Comparison of ENCODE assay signal across 19 cellular contexts in the genomic region with DNA sequence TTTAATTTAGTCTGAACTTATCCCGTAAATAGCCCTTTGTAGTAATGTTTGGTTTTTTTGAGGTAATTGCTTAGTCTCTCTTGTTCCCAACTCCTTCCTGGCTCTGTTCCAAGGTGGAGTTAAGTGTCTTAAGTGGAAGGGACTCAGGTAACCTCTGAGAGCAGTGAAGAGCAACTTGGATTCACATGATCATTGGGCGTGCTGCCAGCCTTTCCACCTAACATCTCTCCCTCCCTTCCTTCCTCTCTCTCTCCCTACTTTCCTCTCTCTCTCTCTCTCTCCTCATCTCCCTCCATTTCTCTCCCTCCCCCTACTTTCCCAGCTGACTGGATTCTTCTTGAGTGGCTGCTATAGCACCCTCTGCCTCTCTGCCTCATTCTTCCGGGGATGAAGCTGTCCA.
DNase-seq lines count a peak whose midpoint lies in the region; TF ChIP-seq lines count a peak whose summit lies in the region.
"Had no signal": no experiment of that assay in that cellular context is flagged by ENCODE, and none has a peak within 500 bp of the region (broad histone marks: within the 10 kb centered on the region; RNA-seq: fewer than 3 reads in every experiment).

No MANE protein-coding gene starts in this region.

- no peaks in the 10 kb centered on the region for H3F3A ChIP-seq in MM.1S (ENCODE audit: insufficient read depth, low read length)

- H3K36me3 ChIP-seq in MM.1S (replicated peaks; ENCODE audit: insufficient read depth, low read length) = no peaks in the 10 kb centered on the region
- H3K36me3 ChIP-seq: brain microvascular endothelial cell, spleen, suprapubic skin had no signal

- no peak overlapping the region for H2AFZ ChIP-seq in MM.1S (ENCODE audit: low read length)

- no peak overlapping the region for H3K4me2 ChIP-seq in MM.1S (ENCODE audit: low read depth, low read length)

- no peaks in the 10 kb centered on the region for H3K27me3 ChIP-seq in MM.1S (replicated peaks; ENCODE audit: insufficient read depth, low read length)
- H3K27me3 ChIP-seq: brain microvascular endothelial cell, spleen, suprapubic skin had no signal

- in situ Hi-C loops in G401 (cut with HindIII; ENCODE audit: low sequenced_read_pairs) = no loop called here

- no peaks in the 10 kb centered on the region for H4K20me1 ChIP-seq in MM.1S (ENCODE audit: insufficient read depth, low read length)

- DNase-seq in G401 (ENCODE audit: low spot score) = peak; percentile 6
- peak; percentile 75 for DNase-seq in NCI-H128 (lab: John Stamatoyannopoulos, UW; ENCODE audit: unreplicated experiment)
- peak; percentile 60 for DNase-seq in NCI-H748 treated with DMSO at 0.1 percent for 48 hours (lab: John Stamatoyannopoulos, UW)
- DNase-seq in left kidney (ENCODE audit: low read depth, low spot score) = peak; percentile 24
- no peak for DNase-seq in NCI-H345 (lab: John Stamatoyannopoulos, UW)
- DNase-seq in NCI-H1930 (lab: John Stamatoyannopoulos, UW) = no peak
- DNase-seq in MM.1S = no peak
- DNase-seq in cerebellum (ENCODE audit: low spot score) = no peak
- DNase-seq: activated CD4-positive, CD25-positive, alpha-beta regulatory T cell; activated naive CD8-positive, alpha-beta T cell treated with anti-CD3 and anti-CD28 coated beads, Interleukin-2, amount 10 ng/mL, durations not matched to agents 7 days and 5 days; brain microvascular endothelial cell; GF-D8; glutamatergic neuron; Karpas-422; NCI-H1694 treated with DMSO at 0.1 percent for 48 hours; SHP77 treated with DMSO at 0.1 percent for 48 hours; spleen; T-helper 2 cell had no signal

- TF ChIP-seq CTCF in MM.1S (IDR thresholded peaks at IDR 0.05; ENCODE audit: low read length) = no peak

- H3K4me1 ChIP-seq in MM.1S (ENCODE audit: low read length) = no peaks in the 10 kb centered on the region
- H3K4me1 ChIP-seq: spleen, suprapubic skin had no signal

- H3K27ac ChIP-seq in MM.1S (ENCODE audit: low read length) = no peak overlapping the region
- H3K27ac ChIP-seq: brain microvascular endothelial cell, spleen, suprapubic skin had no signal

- no peaks in the 10 kb centered on the region for H3K9me3 ChIP-seq in MM.1S (replicated peaks; ENCODE audit: insufficient read depth, low read length)
- H3K9me3 ChIP-seq: spleen, suprapubic skin had no signal

- no peaks in the 10 kb centered on the region for H3K9me2 ChIP-seq in MM.1S (replicated peaks; ENCODE audit: insufficient read depth, low read length)

- H3K4me3 ChIP-seq in MM.1S (ENCODE audit: low read length) = no peak overlapping the region
- H3K4me3 ChIP-seq: spleen, suprapubic skin had no signal

- no peak overlapping the region for H3K9ac ChIP-seq in MM.1S (ENCODE audit: low read length)

- H3K79me2 ChIP-seq in MM.1S (ENCODE audit: low read length) = no peaks in the 10 kb centered on the region

Comparison
In these comparisons a context has a peak if more than half of its experiments do, and no peak if none do; other contexts are left out.
1. DNase-seq: peak in G401 (single experiment), NCI-H128 (single experiment), NCI-H748 treated with DMSO at 0.1 percent for 48 hours (single experiment) and left kidney (single experiment); none in NCI-H345 (single experiment), NCI-H1930 (0 of 2), MM.1S (single experiment) and cerebellum (single experiment).